ENCODE assay signal across 10 cellular contexts in the genomic region with DNA sequence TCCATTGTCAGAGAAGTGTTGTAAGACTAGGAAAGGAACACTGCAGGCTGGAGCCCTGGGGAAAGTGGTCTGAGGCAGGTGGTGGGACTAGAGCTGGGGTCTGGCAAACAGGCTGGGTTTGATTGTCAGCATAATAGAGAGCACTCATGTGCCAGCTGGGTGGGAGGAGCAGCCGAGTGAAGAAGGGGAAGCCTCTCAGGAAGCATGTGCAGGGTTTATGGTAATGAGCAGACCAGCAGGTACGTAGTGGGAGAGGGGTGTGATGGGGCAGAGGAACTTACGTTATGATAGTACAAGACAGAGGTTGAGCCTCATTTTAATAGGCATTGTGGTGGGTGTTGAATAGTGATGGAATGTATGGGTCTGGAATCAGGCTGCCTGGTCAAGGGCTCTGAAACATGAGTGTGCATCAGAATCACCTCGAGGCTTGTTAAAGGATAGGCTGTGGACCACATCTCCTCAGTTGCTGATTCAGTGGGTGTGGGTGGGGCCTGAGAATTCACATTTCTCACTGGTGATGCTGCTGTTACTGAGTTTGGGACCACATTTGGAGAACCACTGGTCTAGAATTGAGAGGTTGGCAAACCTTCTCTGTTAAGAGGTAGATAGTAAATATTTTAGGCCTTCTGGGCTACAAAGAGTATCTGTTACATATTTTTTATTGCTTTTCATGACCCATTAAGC. TPM values are rescaled to one million over a fixed set of nuclear protein-coding genes. Genes with fewer than 3 reads are reported as not detected.
A peak's percentile ranks its signal among the peaks of the same experiment; 100 is the strongest.
DNase-seq lines count a peak whose midpoint lies in the region; ATAC-seq, FAIRE-seq and TF ChIP-seq lines count a peak whose summit lies in the region.
"Had no signal": no experiment of that assay in that cellular context is flagged by ENCODE, and none has a peak within 500 bp of the region (broad histone marks: within the 10 kb centered on the region; RNA-seq: fewer than 3 reads in every experiment).

No MANE protein-coding gene starts in this region.

- no peaks in the 10 kb centered on the region for H3K27me3 Mint-ChIP-seq in activated naive CD4-positive, alpha-beta T cell treated with anti-CD3 and anti-CD28 coated beads, Interleukin-2, amount 10 ng/mL, durations not matched to agents 7 days and 5 days
- H3K27me3 Mint-ChIP-seq in astrocyte (ENCODE audit: low read depth, unreplicated experiment), result no peaks in the 10 kb centered on the region
- H3K27me3 Mint-ChIP-seq in stimulated activated naive B cell treated with anti-CD40 and anti-IgM and Interleukin-4, amounts not matched to agents 10 μg/mL and 1 μg/mL and 100 μg/mL, for 72 hours, result no peaks in the 10 kb centered on the region

- H3K4me3 ChIP-seq in astrocyte (ENCODE audit: insufficient read depth, low read depth, low read length), result no peak overlapping the region
- H3K4me3 ChIP-seq: SK-N-MC had no signal

- H2AFZ ChIP-seq in astrocyte (ENCODE audit: low read depth, low read length), result no peak overlapping the region

- CTCF ChIA-PET in activated naive CD4-positive, alpha-beta T cell treated with anti-CD3 and anti-CD28 coated beads, Interleukin-2, amount 10 ng/mL, durations not matched to agents 7 days and 5 days (lab: Charles Lee), result interaction anchor here (0.8 to 2.3 kb wide), 5 partner anchors 38 to 160 kb away, joined by 3 to 7 read pairs (median 3); no protein-coding TSS in a partner anchor

- peaks cover 17% of the 10 kb centered on the region for H4K20me1 ChIP-seq in astrocyte (ENCODE audit: insufficient read depth, low read length)

- no peak overlapping the region for H3K4me2 ChIP-seq in astrocyte (ENCODE audit: low read length)

- no peaks in the 10 kb centered on the region for H3K9me3 ChIP-seq in astrocyte (ENCODE audit: insufficient read depth, low read depth, low read length)

- H3K27ac ChIP-seq in astrocyte (ENCODE audit: low read depth, low read length), result no peak overlapping the region
- H3K27ac ChIP-seq: brain microvascular endothelial cell, SK-N-MC had no signal

- H3K27ac Mint-ChIP-seq in activated naive CD4-positive, alpha-beta T cell treated with anti-CD3 and anti-CD28 coated beads, Interleukin-2, amount 10 ng/mL, durations not matched to agents 7 days and 5 days, result no peak overlapping the region
- peak overlapping the region; percentile 67 for H3K27ac Mint-ChIP-seq in astrocyte (ENCODE audit: unreplicated experiment)
- H3K27ac Mint-ChIP-seq in stimulated activated naive B cell treated with anti-CD40 and anti-IgM and Interleukin-4, amounts not matched to agents 10 μg/mL and 1 μg/mL and 100 μg/mL, for 72 hours, result peak overlapping the region; percentile 86

- DNase-seq in activated naive CD4-positive, alpha-beta T cell treated with Interleukin-2 at 50 U/mL for 16 hours, result peak; percentile 67
- no peak for DNase-seq in activated naive CD4-positive, alpha-beta T cell treated with anti-CD3 and anti-CD28 coated beads, Interleukin-2, amount 10 ng/mL, durations not matched to agents 7 days and 5 days
- peak; percentile 83 for DNase-seq in NCI-H524 treated with DMSO at 0.1 percent for 48 hours (lab: John Stamatoyannopoulos, UW)
- peak; percentile 59 for DNase-seq in astrocyte (ENCODE audit: low read depth)
- DNase-seq in stimulated activated naive B cell treated with anti-CD40 and anti-IgM and Interleukin-4, amounts not matched to agents 10 μg/mL and 1 μg/mL and 100 μg/mL, for 72 hours, result peak; percentile 59
- no peak for DNase-seq in central memory CD4-positive, alpha-beta T cell
- DNase-seq in GF-D8 (lab: John Stamatoyannopoulos, UW), result no peak
- DNase-seq: brain microvascular endothelial cell had no signal

- peaks cover 6% of the 10 kb centered on the region for H3K79me2 ChIP-seq in astrocyte (ENCODE audit: insufficient read depth, low read length)

- H3K4me1 Mint-ChIP-seq in activated naive CD4-positive, alpha-beta T cell treated with anti-CD3 and anti-CD28 coated beads, Interleukin-2, amount 10 ng/mL, durations not matched to agents 7 days and 5 days, result peaks cover 83% of the 10 kb centered on the region
- peaks cover 9% of the 10 kb centered on the region for H3K4me1 Mint-ChIP-seq in astrocyte (ENCODE audit: low read depth, unreplicated experiment)
- peaks cover 74 to 90% of the 10 kb centered on the region in 2 donors for H3K4me1 Mint-ChIP-seq in stimulated activated naive B cell treated with anti-CD40 and anti-IgM and Interleukin-4, amounts not matched to agents 10 μg/mL and 1 μg/mL and 100 μg/mL, for 72 hours

- no peaks in the 10 kb centered on the region for H3K9me3 Mint-ChIP-seq in activated naive CD4-positive, alpha-beta T cell treated with anti-CD3 and anti-CD28 coated beads, Interleukin-2, amount 10 ng/mL, durations not matched to agents 7 days and 5 days
- H3K9me3 Mint-ChIP-seq in astrocyte (ENCODE audit: unreplicated experiment), result no peaks in the 10 kb centered on the region
- H3K9me3 Mint-ChIP-seq in stimulated activated naive B cell treated with anti-CD40 and anti-IgM and Interleukin-4, amounts not matched to agents 10 μg/mL and 1 μg/mL and 100 μg/mL, for 72 hours, result no peaks in the 10 kb centered on the region

- ATAC-seq in stimulated activated naive B cell treated with anti-CD40 and anti-IgM and Interleukin-4, amounts not matched to agents 10 μg/mL and 1 μg/mL and 100 μg/mL, for 72 hours (replicated peaks), result peak; percentile 49 to 55
- no peak for ATAC-seq in HG03565 (IDR thresholded peaks at IDR 0.05; ENCODE audit: unreplicated experiment)

- no peak for TF ChIP-seq CTCF in astrocyte (IDR thresholded peaks at IDR 0.05; ENCODE audit: insufficient read depth, low read depth, low read length)

- FAIRE-seq in astrocyte (lab: Jason Lieb, UNC), result no peak

- no peaks in the 10 kb centered on the region for H3K36me3 ChIP-seq in astrocyte (ENCODE audit: insufficient read depth, low read length)
- H3K36me3 ChIP-seq: brain microvascular endothelial cell had no signal

- H3K36me3 Mint-ChIP-seq in activated naive CD4-positive, alpha-beta T cell treated with anti-CD3 and anti-CD28 coated beads, Interleukin-2, amount 10 ng/mL, durations not matched to agents 7 days and 5 days, result peaks cover 30% of the 10 kb centered on the region
- peaks cover 13% of the 10 kb centered on the region for H3K36me3 Mint-ChIP-seq in astrocyte (ENCODE audit: low read depth, unreplicated experiment)
- peaks cover 8 to 25% of the 10 kb centered on the region in 2 donors for H3K36me3 Mint-ChIP-seq in stimulated activated naive B cell treated with anti-CD40 and anti-IgM and Interleukin-4, amounts not matched to agents 10 μg/mL and 1 μg/mL and 100 μg/mL, for 72 hours

- no peaks in the 10 kb centered on the region for H3K4me1 ChIP-seq in astrocyte (ENCODE audit: insufficient read depth, low read length)

- H3K4me3 Mint-ChIP-seq in activated naive CD4-positive, alpha-beta T cell treated with anti-CD3 and anti-CD28 coated beads, Interleukin-2, amount 10 ng/mL, durations not matched to agents 7 days and 5 days, result no peak overlapping the region
- no peak overlapping the region for H3K4me3 Mint-ChIP-seq in astrocyte (ENCODE audit: unreplicated experiment)
- H3K4me3 Mint-ChIP-seq in stimulated activated naive B cell treated with anti-CD40 and anti-IgM and Interleukin-4, amounts not matched to agents 10 μg/mL and 1 μg/mL and 100 μg/mL, for 72 hours, result peak overlapping the region; percentile 57 to 68

- H3K27me3 ChIP-seq in astrocyte (ENCODE audit: insufficient read depth, low read length), result no peaks in the 10 kb centered on the region
- H3K27me3 ChIP-seq: brain microvascular endothelial cell had no signal

- no peak overlapping the region for H3K9ac ChIP-seq in astrocyte (ENCODE audit: low read length)

RNA-seq across cellular contexts. Expression of a gene that starts 1.6 kb away (rescaled TPM):
- 78.6 and 80.2 TPM in 2 replicates for total RNA-seq in astrocyte

Comparison
In these comparisons a context has a peak if more than half of its experiments do, and no peak if none do; other contexts are left out.
1. DNase-seq: peak in activated naive CD4-positive, alpha-beta T cell treated with Interleukin-2 at 50 U/mL for 16 hours (single experiment), NCI-H524 treated with DMSO at 0.1 percent for 48 hours (single experiment), astrocyte (single experiment) and stimulated activated naive B cell treated with anti-CD40 and anti-IgM and Interleukin-4, amounts not matched to agents 10 μg/mL and 1 μg/mL and 100 μg/mL, for 72 hours (single experiment); none in activated naive CD4-positive, alpha-beta T cell treated with anti-CD3 and anti-CD28 coated beads, Interleukin-2, amount 10 ng/mL, durations not matched to agents 7 days and 5 days (single experiment), central memory CD4-positive, alpha-beta T cell (single experiment) and GF-D8 (single experiment).
2. H3K4me3 Mint-ChIP-seq: peak in stimulated activated naive B cell treated with anti-CD40 and anti-IgM and Interleukin-4, amounts not matched to agents 10 μg/mL and 1 μg/mL and 100 μg/mL, for 72 hours (2 of 2); none in activated naive CD4-positive, alpha-beta T cell treated with anti-CD3 and anti-CD28 coated beads, Interleukin-2, amount 10 ng/mL, durations not matched to agents 7 days and 5 days (single experiment) and astrocyte (single experiment).